Comparison of ENCODE assay signal across 8 cellular contexts in genomic region chr21:37073417-37074194, GRCh38. TPM values are rescaled to one million over a fixed set of nuclear protein-coding genes. Genes with fewer than 3 reads are reported as not detected.
DNase-seq lines count a peak whose midpoint lies in the region; ATAC-seq and TF ChIP-seq lines count a peak whose summit lies in the region.

No MANE protein-coding gene starts in this region.

- H3K27me3 ChIP-seq in SJSA1 (replicated peaks) = no peaks in the 10 kb centered on the region
- H3K27me3 ChIP-seq in aorta (ENCODE audit: control insufficient read depth in 1 of 2, insufficient read depth in 2 of 2, low read length in 1 of 2) = no peaks in the 10 kb centered on the region

- H3K36me3 ChIP-seq in SJSA1 = peaks cover 8% of the 10 kb centered on the region
- peaks cover 0 to 2% of the 10 kb centered on the region in 2 donors for H3K36me3 ChIP-seq in aorta (ENCODE audit: control insufficient read depth in 1 of 2, insufficient read depth in 2 of 2, low read length in 1 of 2)

- DNase-seq in C1 segment of cervical spinal cord (lab: John Stamatoyannopoulos, UW) (peak in 13 of 14 donors; percentile 48 to 85 (median 75)), SJSA1 (ENCODE audit: low read depth in 1 of 2, low spot score in 2 of 2) (no peak), left cardiac atrium (peak; percentile 67), progenitor cell of endocrine pancreas (ENCODE audit: low spot score, unreplicated experiment) (peak; percentile 51), aorta (peak; percentile 79 to 88)
- DNase-seq in activated naive CD8-positive, alpha-beta T cell treated with anti-CD3 and anti-CD28 coated beads, Interleukin-2, amount 10 ng/mL, durations not matched to agents 7 days and 5 days = peak; percentile 80

- intact Hi-C loops in left cardiac atrium (cut with DNase I) (no loop called here), aorta (cut with DNase I) (loop anchor here (5.0 to 10.0 kb wide), 3 partner anchors 89 to 294 kb away; partner anchors contain the start of gene DYRK1A (in 1 of the 2))

- H3K4me1 Mint-ChIP-seq in activated naive CD8-positive, alpha-beta T cell treated with anti-CD3 and anti-CD28 coated beads, Interleukin-2, amount 10 ng/mL, durations not matched to agents 7 days and 5 days = peaks cover 32% of the 10 kb centered on the region
- H3K4me1 Mint-ChIP-seq in progenitor cell of endocrine pancreas (ENCODE audit: low read depth) = peaks cover 33% of the 10 kb centered on the region

- H3K27me3 Mint-ChIP-seq in activated naive CD8-positive, alpha-beta T cell treated with anti-CD3 and anti-CD28 coated beads, Interleukin-2, amount 10 ng/mL, durations not matched to agents 7 days and 5 days = peaks cover 1% of the 10 kb centered on the region
- H3K27me3 Mint-ChIP-seq in progenitor cell of endocrine pancreas = no peaks in the 10 kb centered on the region

- H3K4me3 Mint-ChIP-seq in activated naive CD8-positive, alpha-beta T cell treated with anti-CD3 and anti-CD28 coated beads, Interleukin-2, amount 10 ng/mL, durations not matched to agents 7 days and 5 days = peak overlapping the region; percentile 94
- H3K4me3 Mint-ChIP-seq in progenitor cell of endocrine pancreas (ENCODE audit: low read depth) = peak overlapping the region; percentile 93

- no peak for TF ChIP-seq CTCF in progenitor cell of endocrine pancreas (IDR thresholded peaks at IDR 0.05; ENCODE audit: unreplicated experiment)

- peaks cover 13% of the 10 kb centered on the region for H3K36me3 Mint-ChIP-seq in activated naive CD8-positive, alpha-beta T cell treated with anti-CD3 and anti-CD28 coated beads, Interleukin-2, amount 10 ng/mL, durations not matched to agents 7 days and 5 days
- H3K36me3 Mint-ChIP-seq in progenitor cell of endocrine pancreas (ENCODE audit: insufficient read depth) = peaks cover 4% of the 10 kb centered on the region

- H3K4me3 ChIP-seq in SJSA1 = peak overlapping the region; percentile 90
- peak overlapping the region; percentile 55 to 74 for H3K4me3 ChIP-seq in aorta (ENCODE audit: low read length in 2 of 2)

- H3K4me1 ChIP-seq in SJSA1 (replicated peaks) (peaks cover 34% of the 10 kb centered on the region), aorta (ENCODE audit: control insufficient read depth in 1 of 2, insufficient read depth in 2 of 2, low read length in 2 of 2) (no peaks in the 10 kb centered on the region)

- no peaks in the 10 kb centered on the region for H3K9me3 Mint-ChIP-seq in activated naive CD8-positive, alpha-beta T cell treated with anti-CD3 and anti-CD28 coated beads, Interleukin-2, amount 10 ng/mL, durations not matched to agents 7 days and 5 days
- peaks cover 3% of the 10 kb centered on the region for H3K9me3 Mint-ChIP-seq in progenitor cell of endocrine pancreas (ENCODE audit: low read depth)

- ATAC-seq in GM19324 (IDR thresholded peaks at IDR 0.05; ENCODE audit: low FRiP score, unreplicated experiment) = peak; percentile 36
- ATAC-seq in HG03432 (IDR thresholded peaks at IDR 0.05; ENCODE audit: unreplicated experiment) = peak; percentile 35
- ATAC-seq in activated naive CD8-positive, alpha-beta T cell treated with anti-CD3 and anti-CD28 coated beads, Interleukin-2, amount 10 ng/mL, durations not matched to agents 7 days and 5 days (ENCODE audit: low read depth) = peak; percentile 50
- peak; percentile 22 to 25 for ATAC-seq in left cardiac atrium
- ATAC-seq in aorta (ENCODE audit: low FRiP score) = peak; percentile 49

- H3K27ac Mint-ChIP-seq in activated naive CD8-positive, alpha-beta T cell treated with anti-CD3 and anti-CD28 coated beads, Interleukin-2, amount 10 ng/mL, durations not matched to agents 7 days and 5 days = peak overlapping the region; percentile 99
- H3K27ac Mint-ChIP-seq in progenitor cell of endocrine pancreas = peak overlapping the region; percentile 95

- H3K9me3 ChIP-seq in SJSA1 (replicated peaks) (no peaks in the 10 kb centered on the region), aorta (ENCODE audit: control insufficient read depth, low read length) (no peaks in the 10 kb centered on the region)

- 0 to 1% methylated on average over 64 to 69 of the region's 69 CpGs for WGBS in aorta, 2 donors

- POLR2A ChIA-PET in activated naive CD8-positive, alpha-beta T cell treated with anti-CD3 and anti-CD28 coated beads, Interleukin-2, amount 10 ng/mL, durations not matched to agents 7 days and 5 days (lab: Charles Lee) = no interaction called here

- peak overlapping the region; percentile 91 for H3K27ac ChIP-seq in SJSA1
- H3K27ac ChIP-seq in aorta (ENCODE audit: low read depth in 1 of 2, low read length in 2 of 2) = peak overlapping the region in 1 of 2 donors; percentile 82

RNA-seq across cellular contexts. Expression of gene TTC3, which starts 0.6 kb away (rescaled TPM):
- total RNA-seq in SJSA1 (2014; rRNA removed; shearing (Covaris generic)) = 184 and 259 TPM in 2 replicates
- 10 to 100 TPM; 75.4 to 85.6 TPM for total RNA-seq in activated naive CD8-positive, alpha-beta T cell treated with anti-CD3 and anti-CD28 coated beads, Interleukin-2, amount 10 ng/mL, durations not matched to agents 7 days and 5 days
- total RNA-seq in left cardiac atrium (10 to 100 TPM; 68.2 to 74.4 TPM), progenitor cell of endocrine pancreas (255 and 281 TPM in 2 replicates), aorta (100 to 1,000 TPM; 105 to 118 TPM)
- polyA plus RNA-seq in aorta = 10 to 100 TPM; 30.1 to 40.3 TPM

RNA-seq across cellular contexts. Expression of gene PIGP, which starts 0.7 kb away (rescaled TPM):
- 13.6 and 36.7 TPM in 2 replicates for total RNA-seq in SJSA1 (2014; rRNA removed; shearing (Covaris generic))
- total RNA-seq in activated naive CD8-positive, alpha-beta T cell treated with anti-CD3 and anti-CD28 coated beads, Interleukin-2, amount 10 ng/mL, durations not matched to agents 7 days and 5 days = 10 to 100 TPM; 12.4 to 18.8 TPM
- total RNA-seq in left cardiac atrium (10 to 100 TPM; 32.1 to 33.2 TPM), progenitor cell of endocrine pancreas (16.7 and 17.8 TPM in 2 replicates), aorta (10 to 100 TPM; 15.8 to 18.1 TPM)
- polyA plus RNA-seq in aorta = 10 to 100 TPM; 22.9 to 47.2 TPM

Comparison
In these comparisons a context has a peak if more than half of its experiments do, and no peak if none do; other contexts are left out.
1. DNase-seq: peak in C1 segment of cervical spinal cord (13 of 14), activated naive CD8-positive, alpha-beta T cell treated with anti-CD3 and anti-CD28 coated beads, Interleukin-2, amount 10 ng/mL, durations not matched to agents 7 days and 5 days (single experiment), left cardiac atrium (single experiment), progenitor cell of endocrine pancreas (single experiment) and aorta (2 of 2); none in SJSA1 (0 of 2).
2. intact Hi-C loops: an anchor here in aorta (5.0 to 10.0 kb wide); none called in left cardiac atrium.
3. Peak in every context shown above with its lines, with median percentiles within 50 percentile points of each other: ATAC-seq.